8 cellular contexts compared by ENCODE assay signal in the genomic region with DNA sequence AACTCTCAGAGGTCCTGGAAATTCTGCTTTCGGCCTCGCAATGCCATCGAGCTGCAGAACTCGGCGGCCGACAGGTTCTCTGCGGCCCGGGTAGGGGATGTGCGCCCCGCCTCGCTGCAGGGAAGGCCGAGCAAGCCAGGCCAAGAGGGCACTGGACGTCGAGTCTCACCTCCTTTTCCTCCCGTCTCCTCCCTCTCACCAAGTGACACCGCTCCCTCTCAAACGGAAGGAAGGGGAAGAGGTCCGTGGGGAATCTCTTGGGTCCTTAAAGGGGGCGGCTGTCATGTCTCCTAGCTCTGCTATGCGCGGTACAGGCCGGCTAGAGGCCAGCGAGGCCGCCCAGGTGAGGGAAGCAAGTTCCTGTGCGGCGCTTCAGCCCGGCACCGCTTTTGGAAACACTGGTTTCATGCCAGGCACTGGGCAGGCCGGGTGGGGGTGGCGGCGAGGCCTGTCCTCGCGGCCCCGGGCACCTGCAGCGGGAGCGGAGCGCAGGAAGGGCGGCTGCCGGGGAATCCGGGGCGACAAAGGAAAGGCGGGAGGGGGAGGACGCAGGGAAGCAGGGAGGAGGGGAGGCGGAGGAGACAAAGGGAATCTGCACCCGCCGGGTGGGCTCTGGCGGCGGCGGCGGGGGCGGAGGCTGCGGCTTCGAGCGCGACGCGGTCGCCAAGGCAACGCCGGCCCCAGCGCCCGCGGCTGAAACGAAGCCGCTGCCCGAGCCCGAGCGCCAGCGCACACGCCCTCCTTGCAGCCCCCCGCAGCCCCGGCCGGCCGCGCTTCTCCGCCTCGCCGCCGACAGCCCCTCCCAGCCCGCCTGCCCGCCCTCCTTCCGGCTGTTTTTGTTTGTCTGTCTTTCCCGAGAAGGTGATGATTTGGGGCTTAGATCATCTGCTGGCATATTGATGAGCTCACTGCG. TPM values are rescaled to one million over a fixed set of nuclear protein-coding genes. Genes with fewer than 3 reads are reported as not detected.
A peak's percentile ranks its signal among the peaks of the same experiment; 100 is the strongest.
DNase-seq lines count a peak whose midpoint lies in the region; ATAC-seq, FAIRE-seq and TF ChIP-seq lines count a peak whose summit lies in the region.

No MANE protein-coding gene starts in this region.

- H3K9me3 ChIP-seq in endothelial cell of umbilical vein (replicated peaks; ENCODE audit: control insufficient read depth, insufficient read depth, low read length) = no peaks in the 10 kb centered on the region
- H3K9me3 ChIP-seq in naive thymus-derived CD4-positive, alpha-beta T cell (ENCODE audit: control insufficient read depth in 2 of 3, low read length in 3 of 3) = no peaks in the 10 kb centered on the region
- no peaks in the 10 kb centered on the region for H3K9me3 ChIP-seq in thoracic aorta

- H3K36me3 Mint-ChIP-seq in naive thymus-derived CD4-positive, alpha-beta T cell = peaks cover 0 to 4% (median 0%) of the 10 kb centered on the region in 5 donors

- POLR2A ChIA-PET in endothelial cell of umbilical vein (lab: Charles Lee) = interaction anchor here (0.6 kb wide), 1 partner anchor 967 kb away, joined by 3 read pairs; no protein-coding TSS in a partner anchor
- POLR2A ChIA-PET in naive thymus-derived CD4-positive, alpha-beta T cell (lab: Charles Lee) = interaction anchor here (0.6 to 22.6 kb wide), 5 partner anchors 12 to 31 kb away, joined by 5 to 382 read pairs (median 20); a partner anchor contains a TSS

- H3K4me1 ChIP-seq in endothelial cell of umbilical vein (ENCODE audit: control insufficient read depth, extremely low read depth, insufficient read depth, low read length) (peaks cover 19% of the 10 kb centered on the region), thoracic aorta (ENCODE audit: control insufficient read depth in 1 of 2, low read depth in 2 of 2) (peaks cover 7 to 14% of the 10 kb centered on the region in 2 donors)
- H3K4me1 ChIP-seq in naive thymus-derived CD4-positive, alpha-beta T cell (ENCODE audit: control insufficient read depth in 2 of 2, insufficient read depth in 2 of 2, low read length in 2 of 2) = peaks cover 51 to 63% of the 10 kb centered on the region in 2 donors

- no peaks in the 10 kb centered on the region for H3K9me1 ChIP-seq in endothelial cell of umbilical vein (replicated peaks; ENCODE audit: control insufficient read depth, extremely low read depth, insufficient read depth, low read length)

- TF ChIP-seq CTCF in GM13977 (IDR thresholded peaks at IDR 0.05; ENCODE audit: extremely low read depth, insufficient read depth, missing control alignments) (no peak), endothelial cell of umbilical vein (IDR thresholded peaks at IDR 0.05; ENCODE audit: extremely low read depth in 1 of 2, insufficient read depth in 1 of 2, low read depth in 1 of 2, low read length in 2 of 2) (no peak), thoracic aorta (IDR thresholded peaks at IDR 0.05) (no peak)

- no peaks in the 10 kb centered on the region for H3K79me2 ChIP-seq in endothelial cell of umbilical vein (ENCODE audit: control insufficient read depth, insufficient read depth, low read length)

- H3K27ac ChIP-seq in endothelial cell of umbilical vein (ENCODE audit: insufficient read depth, low read depth, low read length) = peak overlapping the region; percentile 66
- peak overlapping the region; percentile 60 for H3K27ac ChIP-seq in naive thymus-derived CD4-positive, alpha-beta T cell (ENCODE audit: low read depth, low read length)
- no peak overlapping the region for H3K27ac ChIP-seq in thoracic aorta

- H3K9ac ChIP-seq in endothelial cell of umbilical vein (replicated peaks; ENCODE audit: extremely low read depth, insufficient read depth, low read length) = peak overlapping the region; percentile 61

- CTCF ChIA-PET in endothelial cell of umbilical vein (lab: Charles Lee) = interaction anchor here (0.9 kb wide), 1 partner anchor 31 kb away, joined by 3 read pairs; no protein-coding TSS in a partner anchor
- CTCF ChIA-PET in naive thymus-derived CD4-positive, alpha-beta T cell (lab: Charles Lee) = interaction anchor here (0.7 to 3.5 kb wide), 7 partner anchors 10 to 57 kb away, joined by 3 to 20 read pairs (median 5); a partner anchor contains a TSS

- no TSS peak for BruUV-seq in endothelial cell of umbilical vein (replicated peaks; lab: Mats Ljungman, UMichigan)

- in situ Hi-C loops in GM13977 (cut with MboI; ENCODE audit: low pct_unique_long_range_greater_than_20kb, low sequenced_read_pairs, unreplicated experiment) = no loop called here

- peaks cover 0 to 8% (median 0%) of the 10 kb centered on the region in 11 donors for H3K9me3 Mint-ChIP-seq in naive thymus-derived CD4-positive, alpha-beta T cell

- no peaks in the 10 kb centered on the region for H3K27me3 Mint-ChIP-seq in naive thymus-derived CD4-positive, alpha-beta T cell

- peak overlapping the region; percentile 43 for H2AFZ ChIP-seq in endothelial cell of umbilical vein (ENCODE audit: low read depth, low read length)

- peak overlapping the region; percentile 76 to 96 (median 88) for H3K4me3 Mint-ChIP-seq in naive thymus-derived CD4-positive, alpha-beta T cell

- H4K20me1 ChIP-seq in endothelial cell of umbilical vein (replicated peaks; ENCODE audit: control insufficient read depth, extremely low read depth, insufficient read depth, low read length) = no peaks in the 10 kb centered on the region

- H3K27ac Mint-ChIP-seq in naive thymus-derived CD4-positive, alpha-beta T cell = peak overlapping the region; percentile 88 to 99 (median 93)

- intact Hi-C loops in endothelial cell of umbilical vein (cut with micrococcal nuclease) = loop anchor here (1.0 kb wide), 1 partner anchor 33 kb away; a partner anchor contains a TSS
- intact Hi-C loops in naive thymus-derived CD4-positive, alpha-beta T cell (cut with micrococcal nuclease) = loop anchor here (1.0 to 5.0 kb wide), 5 partner anchors 16 to 1422 kb away; a partner anchor contains a TSS

- H3K27me3 ChIP-seq in endothelial cell of umbilical vein (ENCODE audit: control insufficient read depth in 2 of 2, insufficient read depth in 2 of 2, low read length in 2 of 2) (no peaks in the 10 kb centered on the region), thoracic aorta (replicated peaks; ENCODE audit: insufficient read depth) (no peaks in the 10 kb centered on the region)
- no peaks in the 10 kb centered on the region for H3K27me3 ChIP-seq in naive thymus-derived CD4-positive, alpha-beta T cell (ENCODE audit: control insufficient read depth in 2 of 2, insufficient read depth in 2 of 2, low read length in 2 of 2)

- H3K4me1 Mint-ChIP-seq in naive thymus-derived CD4-positive, alpha-beta T cell = peaks cover 40 to 81% (median 76%) of the 10 kb centered on the region in 7 donors

- peak overlapping the region; percentile 56 for H3K4me2 ChIP-seq in endothelial cell of umbilical vein (ENCODE audit: insufficient read depth, low read length)

- FAIRE-seq in endothelial cell of umbilical vein (lab: Jason Lieb, UNC) = no peak

- dilution Hi-C loops in endothelial cell of umbilical vein (cut with MboI; ENCODE audit: extremely low pct_ligation_motif_present, low sequenced_read_pairs) = no loop called here

- H3K4me3 ChIP-seq in endothelial cell of umbilical vein (replicated peaks in 1 of 3; ENCODE audit: insufficient read depth in 1 of 3, low read depth in 1 of 3, low read length in 3 of 3) = peak overlapping the region; percentile 6 to 50 (median 48)
- peak overlapping the region; percentile 50 for H3K4me3 ChIP-seq in naive thymus-derived CD4-positive, alpha-beta T cell (ENCODE audit: low read length)
- H3K4me3 ChIP-seq in thoracic aorta = peak overlapping the region; percentile 71

- H3K36me3 ChIP-seq in endothelial cell of umbilical vein (ENCODE audit: control insufficient read depth in 2 of 2, extremely low read depth in 1 of 2, insufficient read depth in 2 of 2, low read length in 2 of 2) (no peaks in the 10 kb centered on the region), thoracic aorta (no peaks in the 10 kb centered on the region)
- H3K36me3 ChIP-seq in naive thymus-derived CD4-positive, alpha-beta T cell (ENCODE audit: control insufficient read depth in 2 of 3, insufficient read depth in 3 of 3, low read length in 3 of 3) = no peaks in the 10 kb centered on the region

- no peak for TF ChIP-seq POLR2A in endothelial cell of umbilical vein (IDR thresholded peaks at IDR 0.05; ENCODE audit: low read depth, low read length)

- peak; percentile 64 for ATAC-seq in naive thymus-derived CD4-positive, alpha-beta T cell
- ATAC-seq in thoracic aorta (ENCODE audit: insufficient number of reproducible peaks, low FRiP score, low read depth) (no peak), GM21367 (IDR thresholded peaks at IDR 0.05; ENCODE audit: unreplicated experiment) (no peak)

- peak; percentile 69 for DNase-seq in GM13977 (ENCODE audit: low spot score)
- peak; percentile 86 for DNase-seq in NCI-H2227 treated with DMSO at 0.1 percent for 48 hours (lab: John Stamatoyannopoulos, UW)
- peak; percentile 67 for DNase-seq in activated CD8-positive, alpha-beta memory T cell treated with anti-CD3 and anti-CD28 coated beads, Interleukin-2, amount 50 U/mL, for 4 hours
- peak; percentile 49 for DNase-seq in endothelial cell of umbilical vein (ENCODE audit: low read depth, low spot score)
- peak; percentile 23 to 73 (median 46) for DNase-seq in naive thymus-derived CD4-positive, alpha-beta T cell
- no peak for DNase-seq in thoracic aorta (ENCODE audit: low spot score)
- no peak for DNase-seq in AML-193 (lab: John Stamatoyannopoulos, UW)

TF ChIP-seq in endothelial cell of umbilical vein, 7 proteins besides CTCF, POLR2A, EP300 and RAD21:
- TF ChIP-seq JUN (IDR thresholded peaks at IDR 0.05; ENCODE audit: borderline replicate concordance, insufficient read depth, insufficient read length, low read depth) = no peak
- peak; percentile 67 for TF ChIP-seq POLR2AphosphoS5 (IDR thresholded peaks at IDR 0.05; ENCODE audit: insufficient read depth, low read depth, low read length)

RNA-seq across cellular contexts. Expression of a gene that starts 32.3 kb away (rescaled TPM):
- total RNA-seq in endothelial cell of umbilical vein = 3.9 and 6.1 TPM in 2 replicates
- 1.5 and 1.6 TPM in 2 replicates for polyA plus RNA-seq in endothelial cell of umbilical vein
- 0.93 and 1.1 TPM in 2 replicates for polyA plus RNA-seq in endothelial cell of umbilical vein (2011; cell fraction: cytosol; rRNA removed)
- 2.9 and 3.0 TPM in 2 replicates for polyA plus RNA-seq in endothelial cell of umbilical vein (2011; cell fraction: nucleus; rRNA removed)
- polyA plus RNA-seq in endothelial cell of umbilical vein (2012) = 2.7 and 3.8 TPM in 2 replicates
- 1.6 and 2.1 TPM in 2 replicates for polyA minus RNA-seq in endothelial cell of umbilical vein
- polyA minus RNA-seq in endothelial cell of umbilical vein (2011; cell fraction: cytosol; rRNA and poly(A)+ RNA removed) = 0.31 TPM
- 1.4 and 1.8 TPM in 2 replicates for polyA minus RNA-seq in endothelial cell of umbilical vein (2011; cell fraction: nucleus; rRNA and poly(A)+ RNA removed)
- total RNA-seq in naive thymus-derived CD4-positive, alpha-beta T cell = 10 to 100 TPM in 3 of 5 experiments, 1 to 10 TPM in 2; 4.9 to 21.2 (median 12.2) TPM
- 1 to 10 TPM; 5.6 to 7.5 TPM for polyA plus RNA-seq in naive thymus-derived CD4-positive, alpha-beta T cell
- 1 to 10 TPM; 1.1 to 2.6 TPM for total RNA-seq in thoracic aorta

Comparison
In these comparisons a context has a peak if more than half of its experiments do, and no peak if none do; other contexts are left out.
1. DNase-seq: peak in GM13977 (single experiment), NCI-H2227 treated with DMSO at 0.1 percent for 48 hours (single experiment), activated CD8-positive, alpha-beta memory T cell treated with anti-CD3 and anti-CD28 coated beads, Interleukin-2, amount 50 U/mL, for 4 hours (single experiment), endothelial cell of umbilical vein (single experiment) and naive thymus-derived CD4-positive, alpha-beta T cell (9 of 9); none in thoracic aorta (single experiment) and AML-193 (0 of 2).
2. H3K27ac ChIP-seq: peak in endothelial cell of umbilical vein (single experiment) and naive thymus-derived CD4-positive, alpha-beta T cell (single experiment); none in thoracic aorta (0 of 2).
3. Peak in every context shown above with its lines, with median percentiles within 50 percentile points of each other: H3K4me3 ChIP-seq.